ENCODE assay signal across 1 cellular context in the genomic region with DNA sequence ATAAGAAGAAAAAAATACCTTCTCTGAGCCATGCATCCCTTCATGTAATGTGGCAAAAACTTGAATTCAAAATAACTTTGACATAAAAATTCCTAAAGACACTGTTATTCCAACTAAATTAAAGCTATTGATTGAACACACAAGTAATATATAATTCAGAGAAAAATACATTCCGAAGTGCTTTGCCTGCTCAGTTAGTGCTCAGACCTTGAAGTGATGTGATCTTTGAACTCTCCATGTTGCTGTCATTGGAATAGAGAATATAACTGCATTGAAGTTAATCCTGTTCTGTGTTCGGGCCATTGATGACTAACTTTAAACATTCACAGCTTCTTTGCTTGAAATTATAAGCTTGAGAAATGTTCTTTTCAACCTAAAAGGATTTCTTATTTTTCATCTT.
TF ChIP-seq lines count a peak whose summit lies in the region.

No MANE protein-coding gene starts in this region.

TF ChIP-seq in HepG2, 621 proteins besides CTCF, POLR2A, EP300 and RAD21 (continued from another document):
- TF ChIP-seq, protein P1, sequence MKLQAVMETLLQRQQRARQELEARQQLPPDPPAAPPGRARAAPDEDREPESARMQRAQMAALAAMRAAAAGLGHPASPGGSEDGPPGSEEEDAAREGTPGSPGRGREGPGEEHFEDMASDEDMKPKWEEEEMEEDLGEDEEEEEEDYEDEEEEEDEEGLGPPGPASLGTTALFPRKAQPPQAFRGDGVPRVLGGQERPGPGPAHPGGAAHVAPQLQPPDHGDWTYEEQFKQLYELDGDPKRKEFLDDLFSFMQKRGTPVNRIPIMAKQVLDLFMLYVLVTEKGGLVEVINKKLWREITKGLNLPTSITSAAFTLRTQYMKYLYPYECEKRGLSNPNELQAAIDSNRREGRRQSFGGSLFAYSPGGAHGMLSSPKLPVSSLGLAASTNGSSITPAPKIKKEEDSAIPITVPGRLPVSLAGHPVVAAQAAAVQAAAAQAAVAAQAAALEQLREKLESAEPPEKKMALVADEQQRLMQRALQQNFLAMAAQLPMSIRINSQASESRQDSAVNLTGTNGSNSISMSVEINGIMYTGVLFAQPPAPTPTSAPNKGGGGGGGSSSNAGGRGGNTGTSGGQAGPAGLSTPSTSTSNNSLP (IDR thresholded peaks at IDR 0.05; ENCODE audit: low read depth, low read length), result peak; percentile 74
- TF ChIP-seq SOX13 (IDR thresholded peaks at IDR 0.05) (no peak), SOX13 (CRISPR knock-in tag; conservative IDR thresholded peaks at IDR 0.05 in 1 of 2, IDR thresholded peaks at IDR 0.05 in 1 of 2) (peak in 1 of 2 experiments; percentile 13; a peak in 1 of 4 replicates), TEAD3 (CRISPR knock-in tag; optimal IDR thresholded peaks at IDR 0.05; ENCODE audit: borderline replicate concordance) (peak; percentile 37), HNF4A (CRISPR knock-in tag; IDR thresholded peaks at IDR 0.05) (peak; percentile 83), ZNF30 (CRISPR knock-in tag; IDR thresholded peaks at IDR 0.05) (no peak), MXI1 (IDR thresholded peaks at IDR 0.05; ENCODE audit: borderline replicate concordance, low read depth, low read length) (no peak), POLR2AphosphoS2 (IDR thresholded peaks at IDR 0.05; ENCODE audit: low read depth, low read length) (no peak), ZMYM3 (CRISPR knock-in tag; IDR thresholded peaks at IDR 0.05) (no peak), ZNF83 (CRISPR knock-in tag; IDR thresholded peaks at IDR 0.05; ENCODE audit: borderline replicate concordance) (no peak), MYC (CRISPR knock-in tag; IDR thresholded peaks at IDR 0.05; ENCODE audit: borderline replicate concordance) (no peak), TBL1XR1 (IDR thresholded peaks at IDR 0.05; ENCODE audit: borderline replicate concordance, low read length, partially characterized antibody) (no peak), DNMT1 (CRISPR knock-in tag; IDR thresholded peaks at IDR 0.05) (no peak), POGZ (CRISPR knock-in tag; IDR thresholded peaks at IDR 0.05) (0 out of 2 replicates have a peak, but pooled peaks have one; percentile 18), GATAD2A (CRISPR knock-in tag; IDR thresholded peaks at IDR 0.05) (peak; percentile 55; the same call in 1 of the 2 replicates), CBX1 (IDR thresholded peaks at IDR 0.05; ENCODE audit: low read depth) (no peak), PHF21A (CRISPR knock-in tag; IDR thresholded peaks at IDR 0.05) (no peak)
- TF ChIP-seq, protein P2, sequence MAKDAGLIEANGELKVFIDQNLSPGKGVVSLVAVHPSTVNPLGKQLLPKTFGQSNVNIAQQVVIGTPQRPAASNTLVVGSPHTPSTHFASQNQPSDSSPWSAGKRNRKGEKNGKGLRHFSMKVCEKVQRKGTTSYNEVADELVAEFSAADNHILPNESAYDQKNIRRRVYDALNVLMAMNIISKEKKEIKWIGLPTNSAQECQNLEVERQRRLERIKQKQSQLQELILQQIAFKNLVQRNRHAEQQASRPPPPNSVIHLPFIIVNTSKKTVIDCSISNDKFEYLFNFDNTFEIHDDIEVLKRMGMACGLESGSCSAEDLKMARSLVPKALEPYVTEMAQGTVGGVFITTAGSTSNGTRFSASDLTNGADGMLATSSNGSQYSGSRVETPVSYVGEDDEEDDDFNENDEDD (CRISPR knock-in tag; IDR thresholded peaks at IDR 0.05; ENCODE audit: borderline replicate concordance), result no peak
- TF ChIP-seq, protein P3, sequence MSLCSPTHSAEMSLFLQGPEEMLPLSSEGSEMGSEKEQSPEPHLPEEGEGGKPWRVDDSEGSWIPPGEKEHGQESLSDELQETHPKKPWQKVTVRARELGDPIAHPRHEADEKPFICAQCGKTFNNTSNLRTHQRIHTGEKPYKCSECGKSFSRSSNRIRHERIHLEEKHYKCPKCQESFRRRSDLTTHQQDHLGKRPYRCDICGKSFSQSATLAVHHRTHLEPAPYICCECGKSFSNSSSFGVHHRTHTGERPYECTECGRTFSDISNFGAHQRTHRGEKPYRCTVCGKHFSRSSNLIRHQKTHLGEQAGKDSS (CRISPR knock-in tag; IDR thresholded peaks at IDR 0.05; ENCODE audit: borderline replicate concordance, low read depth), result no peak
- TF ChIP-seq, protein P4, sequence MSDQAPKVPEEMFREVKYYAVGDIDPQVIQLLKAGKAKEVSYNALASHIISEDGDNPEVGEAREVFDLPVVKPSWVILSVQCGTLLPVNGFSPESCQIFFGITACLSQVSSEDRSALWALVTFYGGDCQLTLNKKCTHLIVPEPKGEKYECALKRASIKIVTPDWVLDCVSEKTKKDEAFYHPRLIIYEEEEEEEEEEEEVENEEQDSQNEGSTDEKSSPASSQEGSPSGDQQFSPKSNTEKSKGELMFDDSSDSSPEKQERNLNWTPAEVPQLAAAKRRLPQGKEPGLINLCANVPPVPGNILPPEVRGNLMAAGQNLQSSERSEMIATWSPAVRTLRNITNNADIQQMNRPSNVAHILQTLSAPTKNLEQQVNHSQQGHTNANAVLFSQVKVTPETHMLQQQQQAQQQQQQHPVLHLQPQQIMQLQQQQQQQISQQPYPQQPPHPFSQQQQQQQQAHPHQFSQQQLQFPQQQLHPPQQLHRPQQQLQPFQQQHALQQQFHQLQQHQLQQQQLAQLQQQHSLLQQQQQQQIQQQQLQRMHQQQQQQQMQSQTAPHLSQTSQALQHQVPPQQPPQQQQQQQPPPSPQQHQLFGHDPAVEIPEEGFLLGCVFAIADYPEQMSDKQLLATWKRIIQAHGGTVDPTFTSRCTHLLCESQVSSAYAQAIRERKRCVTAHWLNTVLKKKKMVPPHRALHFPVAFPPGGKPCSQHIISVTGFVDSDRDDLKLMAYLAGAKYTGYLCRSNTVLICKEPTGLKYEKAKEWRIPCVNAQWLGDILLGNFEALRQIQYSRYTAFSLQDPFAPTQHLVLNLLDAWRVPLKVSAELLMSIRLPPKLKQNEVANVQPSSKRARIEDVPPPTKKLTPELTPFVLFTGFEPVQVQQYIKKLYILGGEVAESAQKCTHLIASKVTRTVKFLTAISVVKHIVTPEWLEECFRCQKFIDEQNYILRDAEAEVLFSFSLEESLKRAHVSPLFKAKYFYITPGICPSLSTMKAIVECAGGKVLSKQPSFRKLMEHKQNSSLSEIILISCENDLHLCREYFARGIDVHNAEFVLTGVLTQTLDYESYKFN (CRISPR knock-in tag; conservative IDR thresholded peaks at IDR 0.05), result peak; percentile 40; the same call in 1 of the 2 replicates
- TF ChIP-seq, protein P5, sequence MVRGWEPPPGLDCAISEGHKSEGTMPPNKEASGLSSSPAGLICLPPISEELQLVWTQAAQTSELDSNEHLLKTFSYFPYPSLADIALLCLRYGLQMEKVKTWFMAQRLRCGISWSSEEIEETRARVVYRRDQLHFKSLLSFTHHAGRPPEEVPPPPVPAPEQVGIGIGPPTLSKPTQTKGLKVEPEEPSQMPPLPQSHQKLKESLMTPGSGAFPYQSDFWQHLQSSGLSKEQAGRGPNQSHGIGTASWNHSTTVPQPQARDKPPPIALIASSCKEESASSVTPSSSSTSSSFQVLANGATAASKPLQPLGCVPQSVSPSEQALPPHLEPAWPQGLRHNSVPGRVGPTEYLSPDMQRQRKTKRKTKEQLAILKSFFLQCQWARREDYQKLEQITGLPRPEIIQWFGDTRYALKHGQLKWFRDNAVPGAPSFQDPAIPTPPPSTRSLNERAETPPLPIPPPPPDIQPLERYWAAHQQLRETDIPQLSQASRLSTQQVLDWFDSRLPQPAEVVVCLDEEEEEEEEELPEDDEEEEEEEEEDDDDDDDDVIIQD (CRISPR knock-in tag; IDR thresholded peaks at IDR 0.05; ENCODE audit: low read depth), result peak; percentile 29; the same call in 1 of the 2 replicates
